24 cellular contexts compared by ENCODE assay signal in genomic region chr2:238995634-238996033, GRCh38.
DNase-seq lines count a peak whose midpoint lies in the region; ATAC-seq and TF ChIP-seq lines count a peak whose summit lies in the region.
"Had no signal": no experiment of that assay in that cellular context is flagged by ENCODE, and none has a peak within 500 bp of the region (broad histone marks: within the 10 kb centered on the region; RNA-seq: fewer than 3 reads in every experiment).

No MANE protein-coding gene starts in this region.

- H3K79me2 ChIP-seq in GM23248 (ENCODE audit: insufficient read depth) = no peaks in the 10 kb centered on the region

- no peaks in the 10 kb centered on the region for H4K20me1 ChIP-seq in GM23248 (ENCODE audit: insufficient read depth)
- H4K20me1 ChIP-seq: BLaER1 treated with 17β-estradiol and CSF1 and Interleukin-3, amounts not matched to agents 10 nM and 100 nM had no signal

- H3K9ac ChIP-seq in GM23248 = no peak overlapping the region
- H3K9ac ChIP-seq: BLaER1 treated with 17β-estradiol and CSF1 and Interleukin-3, amounts not matched to agents 10 nM and 100 nM had no signal

- H3K36me3 ChIP-seq in GM23248 (ENCODE audit: low read depth) (no peaks in the 10 kb centered on the region), RWPE2 (ENCODE audit: low read depth) (no peaks in the 10 kb centered on the region)
- H3K36me3 ChIP-seq: BLaER1 treated with 17β-estradiol and CSF1 and Interleukin-3, amounts not matched to agents 10 nM and 100 nM; MG63 had no signal

- peak; percentile 16 for DNase-seq in AG09319 (ENCODE audit: extremely low read depth, low read depth)
- DNase-seq in GM23248 = peak; percentile 44
- DNase-seq in RWPE2 (ENCODE audit: low spot score) = no peak
- DNase-seq in foreskin fibroblast = peak; percentile 23 to 38
- no peak for DNase-seq in occipital lobe (lab: John Stamatoyannopoulos, UW)
- DNase-seq in activated CD4-positive, CD25-positive, alpha-beta regulatory T cell (lab: John Stamatoyannopoulos, UW) = no peak
- DNase-seq: Caco-2; CD4-positive, alpha-beta memory T cell; DMS 273 treated with DMSO at 0.1 percent for 48 hours; DND-41; GDM1; MG63; NCI-H1417; NCI-H1694 treated with DMSO at 0.1 percent for 48 hours; NCI-H2107; NCI-H446 treated with DMSO at 0.1 percent for 48 hours; NCI-H526 treated with DMSO at 0.1 percent for 48 hours; OCI-M1; Right ventricle myocardium superior had no signal

- H3K27ac ChIP-seq in GM23248 (peak overlapping the region; percentile 28; the same call in 1 of the 2 replicates), RWPE2 (ENCODE audit: poor library complexity, severe bottlenecking) (no peak overlapping the region)
- H3K27ac ChIP-seq: A549; BLaER1 treated with 17β-estradiol and CSF1 and Interleukin-3, amounts not matched to agents 10 nM and 100 nM had no signal

- H3K27me3 ChIP-seq in GM23248 (replicated peaks; ENCODE audit: insufficient read depth) (no peaks in the 10 kb centered on the region), RWPE2 (ENCODE audit: insufficient read depth, poor library complexity, severe bottlenecking) (no peaks in the 10 kb centered on the region)
- H3K27me3 ChIP-seq: BLaER1 treated with 17β-estradiol and CSF1 and Interleukin-3, amounts not matched to agents 10 nM and 100 nM; MG63 had no signal

- 7 to 12% methylated on average over 1 of the region's 1 CpG for WGBS in GM23248 (ENCODE audit: low coverage in 1 of 2, low lambda C conversion rate in 2 of 2, missing lambda C conversion rate in 2 of 2), 2 experiments

- H3K4me2 ChIP-seq in GM23248 (ENCODE audit: unreplicated experiment) = no peak overlapping the region
- H3K4me2 ChIP-seq: A549 had no signal

- no peak for TF ChIP-seq CTCF in AG09319 (IDR thresholded peaks at IDR 0.05; ENCODE audit: low read depth, low read length)
- no peak for TF ChIP-seq CTCF in RWPE2 (IDR thresholded peaks at IDR 0.05; ENCODE audit: poor library complexity, severe bottlenecking)
- no peak for TF ChIP-seq CTCF in foreskin fibroblast (IDR thresholded peaks at IDR 0.05; ENCODE audit: low read depth, low read length)

- H2AFZ ChIP-seq in GM23248 = no peak overlapping the region

- no peak overlapping the region for H3K4me3 ChIP-seq in GM23248
- H3K4me3 ChIP-seq in RWPE2 (ENCODE audit: severe bottlenecking) = no peak overlapping the region
- no peak overlapping the region for H3K4me3 ChIP-seq in foreskin fibroblast (ENCODE audit: low read depth in 1 of 2, low read length in 2 of 2)
- H3K4me3 ChIP-seq: A549; BLaER1 treated with 17β-estradiol and CSF1 and Interleukin-3, amounts not matched to agents 10 nM and 100 nM; MG63 had no signal

- H3K9me3 ChIP-seq in GM23248 (ENCODE audit: low read depth) = no peaks in the 10 kb centered on the region
- H3K9me3 ChIP-seq in RWPE2 (ENCODE audit: severe bottlenecking) = peaks cover 3% of the 10 kb centered on the region
- H3K9me3 ChIP-seq: Caco-2 had no signal

- H3F3A ChIP-seq in GM23248 (ENCODE audit: insufficient read depth) = peaks cover 21% of the 10 kb centered on the region

- in situ Hi-C loops in GM23248 (cut with MboI) = no loop called here

- no peaks in the 10 kb centered on the region for H3K9me2 ChIP-seq in GM23248 (ENCODE audit: insufficient read depth)

- ATAC-seq in RWPE2 (ENCODE audit: low read depth) = peak; percentile 57; the same call in 2 of the 3 replicates
- ATAC-seq in GM19035 (IDR thresholded peaks at IDR 0.05; ENCODE audit: unreplicated experiment) = no peak
- no peak for ATAC-seq in HG03571 (IDR thresholded peaks at IDR 0.05; ENCODE audit: unreplicated experiment)
- ATAC-seq: A549, HCT116 had no signal

- peaks cover 12% of the 10 kb centered on the region for H3K4me1 ChIP-seq in GM23248 (ENCODE audit: insufficient read depth)
- H3K4me1 ChIP-seq in RWPE2 (ENCODE audit: insufficient read depth, poor library complexity, severe bottlenecking) = no peaks in the 10 kb centered on the region
- H3K4me1 ChIP-seq: A549; BLaER1 treated with 17β-estradiol and CSF1 and Interleukin-3, amounts not matched to agents 10 nM and 100 nM; Caco-2 had no signal

Comparison
In these comparisons a context has a peak if more than half of its experiments do, and no peak if none do; other contexts are left out.
1. DNase-seq: peak in AG09319 (single experiment), GM23248 (single experiment) and foreskin fibroblast (2 of 2); none in RWPE2 (single experiment), occipital lobe (single experiment) and activated CD4-positive, CD25-positive, alpha-beta regulatory T cell (0 of 4).